16 cellular contexts compared by ENCODE assay signal in genomic region chr11:69067200-69067599, GRCh38. TPM values are rescaled to one million over a fixed set of nuclear protein-coding genes. Genes with fewer than 3 reads are reported as not detected.
DNase-seq lines count a peak whose midpoint lies in the region; ATAC-seq and TF ChIP-seq lines count a peak whose summit lies in the region.
"Had no signal": no experiment of that assay in that cellular context is flagged by ENCODE, and none has a peak within 500 bp of the region (broad histone marks: within the 10 kb centered on the region; RNA-seq: fewer than 3 reads in every experiment).

No MANE protein-coding gene starts in this region.

- no peak for DNase-seq in RWPE1 (ENCODE audit: low spot score)
- DNase-seq in activated effector memory CD4-positive, alpha-beta T cell treated with Interleukin-2 at 50 U/mL for 16 hours, result no peak
- no peak for DNase-seq in activated T-cell treated with anti-CD3 and anti-CD28 coated beads for 4 hours
- DNase-seq in Kasumi-1 (lab: John Stamatoyannopoulos, UW), result no peak
- DNase-seq: BE2C, Caco-2, DND-41, GDM1, HCEC 1CT had no signal

- TF ChIP-seq POLR2A in gastroesophageal sphincter (IDR thresholded peaks at IDR 0.05), result no peak

- no peaks in the 10 kb centered on the region for H3K27me3 ChIP-seq in BLaER1
- H3K27me3 ChIP-seq in gastroesophageal sphincter, result no peaks in the 10 kb centered on the region
- H3K27me3 ChIP-seq: BE2C had no signal

- H3K36me3 Mint-ChIP-seq in stimulated activated memory B cell treated with anti-CD40 and anti-IgM and Interleukin-4, amounts not matched to agents 10 μg/mL and 1 μg/mL and 100 μg/mL, for 72 hours, result peaks cover 38% of the 10 kb centered on the region

- no CpG with 5 or more reads among the region's 13 CpGs for WGBS in gastroesophageal sphincter (ENCODE audit: low coverage in 1 of 2), 2 donors

- no peak for TF ChIP-seq EP300 in gastroesophageal sphincter (IDR thresholded peaks at IDR 0.05)

- peaks cover 74% of the 10 kb centered on the region for H3K36me3 ChIP-seq in BLaER1
- H3K36me3 ChIP-seq in gastroesophageal sphincter, result peaks cover 0 to 70% of the 10 kb centered on the region in 2 donors

- TF ChIP-seq CTCF in RWPE1 (conservative IDR thresholded peaks at IDR 0.05; ENCODE audit: low read depth) (no peak), gastroesophageal sphincter (IDR thresholded peaks at IDR 0.05) (no peak)

- 0 out of 2 replicates have a peak overlapping the region, but pooled peaks have one; percentile 24 for H3K9ac ChIP-seq in BLaER1

- H3K4me1 ChIP-seq in BLaER1 (peaks cover 16% of the 10 kb centered on the region), gastroesophageal sphincter (peaks cover 0 to 54% (median 19%) of the 10 kb centered on the region in 3 donors)
- H3K4me1 ChIP-seq: BE2C, Caco-2 had no signal

- CTCF ChIA-PET in RWPE1 (lab: Yijun Ruan, JAX), result interaction anchor here (0.6 kb wide), 1 partner anchor 848 kb away, joined by 3 read pairs; no protein-coding TSS in a partner anchor

- H3K27me3 Mint-ChIP-seq in stimulated activated memory B cell treated with anti-CD40 and anti-IgM and Interleukin-4, amounts not matched to agents 10 μg/mL and 1 μg/mL and 100 μg/mL, for 72 hours, result no peaks in the 10 kb centered on the region

- peak overlapping the region; percentile 28 for H3K27ac Mint-ChIP-seq in stimulated activated memory B cell treated with anti-CD40 and anti-IgM and Interleukin-4, amounts not matched to agents 10 μg/mL and 1 μg/mL and 100 μg/mL, for 72 hours
- H3K27ac Mint-ChIP-seq: CD8-positive, alpha-beta T cell had no signal

- no peak overlapping the region for H3K4me3 ChIP-seq in BLaER1
- H3K4me3 ChIP-seq in gastroesophageal sphincter, result no peak overlapping the region

- no peaks in the 10 kb centered on the region for H3K9me3 ChIP-seq in BLaER1
- H3K9me3 ChIP-seq in gastroesophageal sphincter, result no peaks in the 10 kb centered on the region
- H3K9me3 ChIP-seq: BE2C, Caco-2 had no signal

- no peaks in the 10 kb centered on the region for H3K9me3 Mint-ChIP-seq in stimulated activated memory B cell treated with anti-CD40 and anti-IgM and Interleukin-4, amounts not matched to agents 10 μg/mL and 1 μg/mL and 100 μg/mL, for 72 hours
- H3K9me3 Mint-ChIP-seq: CD14-positive monocyte; CD8-positive, alpha-beta T cell had no signal

- H3K4me2 ChIP-seq in BLaER1, result 0 out of 2 replicates have a peak overlapping the region, but pooled peaks have one; percentile 6

- H3K4me3 Mint-ChIP-seq in stimulated activated memory B cell treated with anti-CD40 and anti-IgM and Interleukin-4, amounts not matched to agents 10 μg/mL and 1 μg/mL and 100 μg/mL, for 72 hours, result no peak overlapping the region
- H3K4me3 Mint-ChIP-seq: CD14-positive monocyte; CD8-positive, alpha-beta T cell had no signal

- ATAC-seq in gastroesophageal sphincter, result no peak
- no peak for ATAC-seq in stimulated activated memory B cell treated with anti-CD40 and anti-IgM and Interleukin-4, amounts not matched to agents 10 μg/mL and 1 μg/mL and 100 μg/mL, for 72 hours
- ATAC-seq: CD8-positive, alpha-beta T cell; HepG2 had no signal

- H4K20me1 ChIP-seq in BLaER1, result peaks cover 77% of the 10 kb centered on the region

- H3K4me1 Mint-ChIP-seq in stimulated activated memory B cell treated with anti-CD40 and anti-IgM and Interleukin-4, amounts not matched to agents 10 μg/mL and 1 μg/mL and 100 μg/mL, for 72 hours, result peaks cover 7% of the 10 kb centered on the region
- H3K4me1 Mint-ChIP-seq: CD14-positive monocyte had no signal

- POLR2A ChIA-PET in RWPE1 (lab: Yijun Ruan, JAX; ENCODE audit: low non-redundant PET), result no interaction called here

- H3K27ac ChIP-seq in BLaER1 (peak overlapping the region; percentile 41; the same call in 1 of the 2 replicates), RWPE1 (peak overlapping the region; percentile 13; the same call in 1 of the 2 replicates), gastroesophageal sphincter (peak overlapping the region in 3 of 4 donors; percentile 67 to 85 (median 82))

RNA-seq across cellular contexts. Expression of gene TPCN2, which starts 18.5 kb away (rescaled TPM):
- total RNA-seq in gastroesophageal sphincter, result 10 to 100 TPM; 16.8 to 33.8 (median 28.3) TPM

RNA-seq across cellular contexts. Expression of gene MRGPRF, which starts 54.2 kb away (rescaled TPM):
- 100 to 1,000 TPM in 3 of 4 donors, 10 to 100 TPM in 1; 88.9 to 213 (median 165) TPM for total RNA-seq in gastroesophageal sphincter
- total RNA-seq: CD8-positive, alpha-beta T cell; H4; HepG2 had no signal

Comparison
In these comparisons a context has a peak if more than half of its experiments do, and no peak if none do; other contexts are left out.
1. H3K27ac ChIP-seq: peak in every context shown above with its lines; median percentile 82 in gastroesophageal sphincter; 41 in BLaER1; 13 in RWPE1.